1 cellular context compared by ENCODE assay signal in genomic region chr16:57519796-57520360, GRCh38.
TF ChIP-seq lines count a peak whose summit lies in the region.

No MANE protein-coding gene starts in this region.

TF ChIP-seq in A549, 52 proteins besides CTCF, POLR2A, EP300 and RAD21 (continued from another document):
- TF ChIP-seq SMC3 (IDR thresholded peaks at IDR 0.05): peak; percentile 99
